Comparison of ENCODE assay signal across 13 cellular contexts in the genomic region with DNA sequence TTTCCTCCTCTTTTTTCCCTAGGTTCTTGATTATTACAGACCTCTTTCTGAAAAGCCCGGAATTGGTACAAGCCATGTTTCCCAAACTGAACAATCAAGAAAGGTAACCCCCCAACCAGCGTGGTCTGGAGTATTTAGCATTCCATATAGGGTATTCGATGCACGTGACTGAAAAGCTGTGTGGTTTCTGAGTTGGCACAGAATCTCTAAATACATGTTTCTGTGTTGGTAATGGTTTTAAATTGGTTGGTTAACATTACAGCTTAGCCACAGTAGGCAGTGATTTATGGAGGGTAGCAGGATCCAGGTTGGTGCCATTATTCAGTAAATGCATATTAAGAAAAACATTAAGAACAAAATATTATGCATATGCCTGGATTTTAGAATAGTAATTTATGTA. TPM values are rescaled to one million over a fixed set of nuclear protein-coding genes. Genes with fewer than 3 reads are reported as not detected.
DNase-seq lines count a peak whose midpoint lies in the region; ATAC-seq, FAIRE-seq and TF ChIP-seq lines count a peak whose summit lies in the region.
"Had no signal": no experiment of that assay in that cellular context is flagged by ENCODE, and none has a peak within 500 bp of the region (broad histone marks: within the 10 kb centered on the region; RNA-seq: fewer than 3 reads in every experiment).

No MANE protein-coding gene starts in this region.

- H3K9ac ChIP-seq in IMR-90 (ENCODE audit: low read depth, low read length) (no peak overlapping the region), kidney (ENCODE audit: low read length in 2 of 2) (no peak overlapping the region)
- H3K9ac ChIP-seq: BLaER1 had no signal

- no TSS peak for BruUV-seq in IMR-90 (replicated peaks; lab: Mats Ljungman, UMichigan)

- ATAC-seq in IMR-90 (ENCODE audit: low read depth), result peak; percentile 33; the same call in 1 of the 2 replicates
- ATAC-seq in foreskin keratinocyte, result no peak
- no peak for ATAC-seq in gastroesophageal sphincter
- ATAC-seq: Right ventricle myocardium inferior had no signal

- no peak for TF ChIP-seq CTCF in IMR-90 (conservative IDR thresholded peaks at IDR 0.05; ENCODE audit: low read depth, low read length)
- TF ChIP-seq CTCF in foreskin keratinocyte (conservative IDR thresholded peaks at IDR 0.05), result no peak
- no peak for TF ChIP-seq CTCF in kidney (IDR thresholded peaks at IDR 0.05; ENCODE audit: borderline replicate concordance, extremely low read depth, insufficient read depth)
- TF ChIP-seq CTCF in gastroesophageal sphincter (IDR thresholded peaks at IDR 0.05), result no peak

- H2BK20ac ChIP-seq in IMR-90 (ENCODE audit: low read depth, low read length), result no peak overlapping the region

- no peak overlapping the region for H4K91ac ChIP-seq in IMR-90 (ENCODE audit: insufficient read depth, low read depth, low read length)

- whole genome bisulfite sequencing in IMR-90 (ENCODE audit: extremely low coverage in 2 of 2, insufficient read length in 1 of 2), 2 experiments, result no CpG with 5 or more reads among the region's 4 CpGs
- WGBS in gastroesophageal sphincter (ENCODE audit: low coverage in 1 of 2), 2 donors, result 81 to 90% methylated on average over 4 of the region's 4 CpGs

- H2BK5ac ChIP-seq in IMR-90 (ENCODE audit: low read depth, low read length, poor library complexity, severe bottlenecking), result peak overlapping the region; percentile 75

- H3K9me3 ChIP-seq in IMR-90 (ENCODE audit: control insufficient read depth, insufficient read depth, low read length) (no peaks in the 10 kb centered on the region), SJSA1 (replicated peaks) (no peaks in the 10 kb centered on the region), kidney (ENCODE audit: control insufficient read depth in 1 of 2, low read length in 2 of 2) (no peaks in the 10 kb centered on the region), gastroesophageal sphincter (no peaks in the 10 kb centered on the region)
- H3K9me3 ChIP-seq: BLaER1 had no signal

- H3K23ac ChIP-seq in IMR-90 (ENCODE audit: low read depth, low read length), result peak overlapping the region; percentile 59

- H3K9me1 ChIP-seq in IMR-90 (ENCODE audit: insufficient read depth, low read length), result peaks cover 23% of the 10 kb centered on the region

- H2BK120ac ChIP-seq in IMR-90 (ENCODE audit: low read depth, low read length), result no peak overlapping the region; the same call in 1 of the 2 replicates

- H2AK9ac ChIP-seq in IMR-90 (replicated peaks; ENCODE audit: low read depth, low read length, poor library complexity), result no peak overlapping the region

- POLR2A ChIA-PET in IMR-90 (lab: Charles Lee; ENCODE audit: unreplicated experiment), result no interaction called here

- H4K20me1 ChIP-seq in IMR-90 (ENCODE audit: insufficient read depth, low read length), result peaks cover 23% of the 10 kb centered on the region; the same call in 1 of the 2 replicates

- no peak overlapping the region for H3K4me3 ChIP-seq in IMR-90 (ENCODE audit: insufficient read depth, low read depth, low read length)
- no peak overlapping the region for H3K4me3 ChIP-seq in SJSA1
- no peak overlapping the region for H3K4me3 ChIP-seq in kidney (ENCODE audit: low read length in 2 of 2)
- H3K4me3 ChIP-seq in gastroesophageal sphincter, result no peak overlapping the region
- H3K4me3 ChIP-seq: BLaER1 had no signal

- no peak for TF ChIP-seq RAD21 in IMR-90 (IDR thresholded peaks at IDR 0.05; ENCODE audit: low read length)

- H3K27ac ChIP-seq in IMR-90 (ENCODE audit: insufficient read depth, low read length), result no peak overlapping the region
- peak overlapping the region; percentile 60 for H3K27ac ChIP-seq in SJSA1
- peak overlapping the region; percentile 12 for H3K27ac ChIP-seq in foreskin keratinocyte
- H3K27ac ChIP-seq in kidney (ENCODE audit: low read depth in 2 of 2, low read length in 2 of 2), result no peak overlapping the region
- H3K27ac ChIP-seq in gastroesophageal sphincter, result no peak overlapping the region
- H3K27ac ChIP-seq: BLaER1 had no signal

- DNase-seq in IMR-90 (no peak), SJSA1 (ENCODE audit: low read depth in 1 of 2, low spot score in 2 of 2) (no peak), foreskin keratinocyte (no peak), GOT3 (lab: John Stamatoyannopoulos, UW) (no peak), NCI-H2107 (lab: John Stamatoyannopoulos, UW) (no peak), kidney (no peak)
- DNase-seq: CD8-positive, alpha-beta memory T cell; H9; NCI-H1436 treated with DMSO at 0.1 percent for 48 hours; NCI-H69 had no signal

- dilution Hi-C loops in IMR-90 (cut with HindIII; ENCODE audit: low sequenced_read_pairs, unreplicated experiment), result no loop called here

- TF ChIP-seq POLR2A in IMR-90 (IDR thresholded peaks at IDR 0.05; ENCODE audit: low read depth, low read length) (no peak), gastroesophageal sphincter (IDR thresholded peaks at IDR 0.05) (no peak)

- intact Hi-C loops in IMR-90 (cut with micrococcal nuclease) (no loop called here), kidney (cut with DNase I) (no loop called here)

- in situ Hi-C loops in IMR-90 (cut with MboI; ENCODE audit: low sequenced_read_pairs), result no loop called here

- FAIRE-seq in kidney (lab: Jason Lieb, UNC), result no peak

- H4K8ac ChIP-seq in IMR-90 (ENCODE audit: low read depth in 2 of 2, low read length in 2 of 2), result 0 out of 4 replicates have a peak overlapping the region, but pooled peaks of 1 of the 2 experiments have one; percentile 5

- CTCF ChIA-PET in IMR-90 (lab: Yijun Ruan, JAX), result interaction anchor here (1.0 kb wide), 1 partner anchor 17 kb away, joined by 6 read pairs; no protein-coding TSS in a partner anchor

- 0 out of 3 replicates have a peak overlapping the region, but pooled peaks have one; percentile 4 for H2BK15ac ChIP-seq in IMR-90 (ENCODE audit: low read depth, low read length)

- 0 out of 2 replicates have a peak overlapping the region, but pooled peaks have one; percentile 50 for H2AK5ac ChIP-seq in IMR-90 (ENCODE audit: low read depth, low read length)

- H3K4ac ChIP-seq in IMR-90 (ENCODE audit: low read depth, low read length), result peak overlapping the region; percentile 20; the same call in 1 of the 2 replicates

- TF ChIP-seq EP300 in gastroesophageal sphincter (IDR thresholded peaks at IDR 0.05), result no peak

- peak overlapping the region; percentile 50; the same call in 1 of the 2 replicates for H3K18ac ChIP-seq in IMR-90 (ENCODE audit: low read depth, low read length)

- peak overlapping the region; percentile 29; the same call in 1 of the 2 replicates for H3K4me2 ChIP-seq in IMR-90 (ENCODE audit: low read depth, low read length)
- H3K4me2 ChIP-seq: BLaER1 had no signal

- H3K14ac ChIP-seq in IMR-90 (replicated peaks; ENCODE audit: low read depth, low read length), result peak overlapping the region; percentile 60

- H3K36me3 ChIP-seq in IMR-90 (ENCODE audit: control insufficient read depth, insufficient read depth, low read length) (peaks cover 19% of the 10 kb centered on the region), SJSA1 (peaks cover 80% of the 10 kb centered on the region), kidney (ENCODE audit: control insufficient read depth in 1 of 2, insufficient read depth in 2 of 2, low read length in 2 of 2) (peaks cover 0 to 7% of the 10 kb centered on the region in 2 donors), gastroesophageal sphincter (peaks cover 0 to 59% of the 10 kb centered on the region in 2 donors)

- H2AFZ ChIP-seq in IMR-90 (replicated peaks; ENCODE audit: low read length, poor library complexity), result no peak overlapping the region

- H3K4me1 ChIP-seq in IMR-90 (ENCODE audit: control insufficient read depth, insufficient read depth, low read length) (peaks cover 4% of the 10 kb centered on the region; the same call in 1 of the 2 replicates), SJSA1 (replicated peaks) (peaks cover 20% of the 10 kb centered on the region), foreskin keratinocyte (peaks cover 29% of the 10 kb centered on the region), kidney (ENCODE audit: control insufficient read depth in 1 of 2, insufficient read depth in 1 of 2, low read depth in 1 of 2, low read length in 2 of 2) (peaks cover 0 to 9% of the 10 kb centered on the region in 2 donors), gastroesophageal sphincter (peaks cover 0 to 11% (median 0%) of the 10 kb centered on the region in 3 donors)
- H3K4me1 ChIP-seq: BLaER1 had no signal

- H3K79me1 ChIP-seq in IMR-90 (ENCODE audit: low read depth in 1 of 2, low read length in 2 of 2), result peaks cover 41 to 77% of the 10 kb centered on the region in 2 experiments

- no peak overlapping the region for H3K56ac ChIP-seq in IMR-90 (ENCODE audit: extremely low read depth, insufficient read depth, low read length)

- peak overlapping the region; percentile 75; the same call in 1 of the 2 replicates for H4K5ac ChIP-seq in IMR-90 (ENCODE audit: low read depth, low read length)

- no peaks in the 10 kb centered on the region for H3K27me3 ChIP-seq in IMR-90 (ENCODE audit: control insufficient read depth, insufficient read depth, low read length)
- H3K27me3 ChIP-seq in SJSA1 (replicated peaks), result no peaks in the 10 kb centered on the region
- H3K27me3 ChIP-seq in foreskin keratinocyte, result no peaks in the 10 kb centered on the region
- no peaks in the 10 kb centered on the region for H3K27me3 ChIP-seq in gastroesophageal sphincter
- H3K27me3 ChIP-seq: BLaER1 had no signal

TF ChIP-seq in IMR-90, 13 proteins besides CTCF, POLR2A, EP300 and RAD21 (continues in another document):
- TF ChIP-seq CHD1 (IDR thresholded peaks at IDR 0.05; ENCODE audit: low read depth, low read length) (no peak), MAZ (IDR thresholded peaks at IDR 0.05; ENCODE audit: borderline replicate concordance, low read depth, low read length) (no peak), BHLHE40 (IDR thresholded peaks at IDR 0.05; ENCODE audit: low read depth, low read length) (no peak), SMC3 (IDR thresholded peaks at IDR 0.05; ENCODE audit: low read depth, low read length) (no peak), MAFK (IDR thresholded peaks at IDR 0.05; ENCODE audit: low read depth, low read length) (no peak)
- TF ChIP-seq, protein P1, sequence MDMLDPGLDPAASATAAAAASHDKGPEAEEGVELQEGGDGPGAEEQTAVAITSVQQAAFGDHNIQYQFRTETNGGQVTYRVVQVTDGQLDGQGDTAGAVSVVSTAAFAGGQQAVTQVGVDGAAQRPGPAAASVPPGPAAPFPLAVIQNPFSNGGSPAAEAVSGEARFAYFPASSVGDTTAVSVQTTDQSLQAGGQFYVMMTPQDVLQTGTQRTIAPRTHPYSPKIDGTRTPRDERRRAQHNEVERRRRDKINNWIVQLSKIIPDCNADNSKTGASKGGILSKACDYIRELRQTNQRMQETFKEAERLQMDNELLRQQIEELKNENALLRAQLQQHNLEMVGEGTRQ (IDR thresholded peaks at IDR 0.05; ENCODE audit: low read depth, low read length), result no peak

RNA-seq across cellular contexts. Expression of a gene that starts 46.8 kb away (rescaled TPM):
- total RNA-seq in IMR-90 (2012; rRNA removed) (116 and 119 TPM in 2 replicates), foreskin keratinocyte (92.5 and 97.3 TPM in 2 replicates), kidney (121 TPM), gastroesophageal sphincter (100 to 1,000 TPM in 2 of 4 donors, 10 to 100 TPM in 2; 78.5 to 152 (median 113) TPM)
- polyA plus RNA-seq in IMR-90 (2012; rRNA removed) (197 and 231 TPM in 2 replicates), foreskin keratinocyte (127 and 159 TPM in 2 replicates), kidney (ENCODE audit: insufficient read depth, low read depth, low replicate concordance) (142 TPM)
- 32.5 and 114 TPM in 2 replicates for polyA plus RNA-seq in IMR-90 (2012; cell fraction: cytosol; rRNA removed)
- polyA plus RNA-seq in IMR-90 (2012; cell fraction: nucleus; rRNA removed; ENCODE audit: low replicate concordance), result 8.9 and 101 TPM in 2 replicates
- 192 and 302 TPM in 2 replicates for total RNA-seq in SJSA1 (2014; rRNA removed; shearing (Covaris generic))

Comparison
In these comparisons a context has a peak if more than half of its experiments do, and no peak if none do; other contexts are left out.
1. H3K27ac ChIP-seq: peak in SJSA1 (single experiment) and foreskin keratinocyte (single experiment); none in IMR-90 (single experiment), kidney (0 of 2) and gastroesophageal sphincter (0 of 4).